In the genomic region with DNA sequence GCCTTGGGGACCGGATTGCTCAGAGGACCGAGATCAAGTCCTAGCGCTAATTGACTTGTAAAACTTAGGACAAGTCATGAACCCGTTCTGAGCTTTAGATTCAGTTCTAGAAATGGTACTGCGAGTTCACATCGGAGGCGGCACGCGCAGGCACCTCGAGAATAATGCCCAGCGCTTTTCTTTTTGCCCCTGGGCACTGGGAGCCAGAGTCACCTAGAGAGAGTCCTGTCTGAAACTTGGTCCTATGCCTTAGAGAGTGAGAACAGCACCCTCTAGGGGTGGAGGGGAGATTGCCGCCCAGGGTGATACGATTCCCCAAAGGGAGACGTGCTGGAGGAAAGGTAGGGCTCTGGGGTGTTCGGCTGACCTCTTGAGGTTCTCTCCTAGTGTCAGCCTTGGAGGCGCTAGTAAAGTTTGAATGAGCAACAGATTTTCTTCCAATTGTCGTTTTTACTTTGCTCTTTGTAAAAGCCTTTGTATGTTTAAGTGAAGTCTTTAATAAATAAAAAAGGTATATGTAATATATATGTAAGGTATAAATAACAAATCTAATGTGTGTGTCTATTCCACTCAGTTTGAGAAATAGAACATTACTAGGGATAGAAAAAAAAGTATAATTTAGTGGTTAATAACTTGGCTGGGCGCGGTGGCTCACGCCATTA, we compare ENCODE assay signal across 8 cellular contexts. TPM values are rescaled to one million over a fixed set of nuclear protein-coding genes. Genes with fewer than 3 reads are reported as not detected.
DNase-seq lines count a peak whose midpoint lies in the region; ATAC-seq and TF ChIP-seq lines count a peak whose summit lies in the region.

No MANE protein-coding gene starts in this region.

- DNase-seq in C1 segment of cervical spinal cord (lab: John Stamatoyannopoulos, UW) (peak in 12 of 14 donors; percentile 35 to 70 (median 54)), NCI-H524 treated with DMSO at 0.1 percent for 48 hours (lab: John Stamatoyannopoulos, UW) (peak; percentile 78), lower lobe of right lung (peak; percentile 89)
- DNase-seq in activated CD4-positive, alpha-beta T cell treated with anti-CD3 and anti-CD28 coated beads, Interleukin-2, amount 10 ng/mL, durations not matched to agents 7 days and 5 days = peak; percentile 92
- peak; percentile 67 to 82 (median 72) for DNase-seq in stimulated activated CD4-positive, alpha-beta T cell treated with anti-CD3 and anti-CD28 coated beads, TNF-alpha, amount 100 ng/mL, for 1 hour (ENCODE audit: low read depth in 3 of 3, low spot score in 1 of 3)

- H3K36me3 Mint-ChIP-seq in activated CD4-positive, alpha-beta T cell treated with anti-CD3 and anti-CD28 coated beads, Interleukin-2, amount 10 ng/mL, durations not matched to agents 7 days and 5 days (ENCODE audit: low read depth) = peaks cover 3% of the 10 kb centered on the region

- peak overlapping the region; percentile 97 for H3K27ac Mint-ChIP-seq in activated CD4-positive, alpha-beta T cell treated with anti-CD3 and anti-CD28 coated beads, Interleukin-2, amount 10 ng/mL, durations not matched to agents 7 days and 5 days

- H3K36me3 ChIP-seq in duodenal mucosa (ENCODE audit: control insufficient read depth in 1 of 2, insufficient read depth in 2 of 2, low read length in 2 of 2) (peaks cover 2 to 5% of the 10 kb centered on the region in 2 donors), lower lobe of right lung (peaks cover 3% of the 10 kb centered on the region)

- H3K4me3 ChIP-seq in duodenal mucosa (ENCODE audit: low read depth in 1 of 2, low read length in 2 of 2) = peak overlapping the region; percentile 99
- peak overlapping the region; percentile 92 for H3K4me3 ChIP-seq in lower lobe of right lung

- intact Hi-C loops in lower lobe of right lung (cut with DNase I) = no loop called here

- peak overlapping the region; percentile 91 for H3K4me3 Mint-ChIP-seq in activated CD4-positive, alpha-beta T cell treated with anti-CD3 and anti-CD28 coated beads, Interleukin-2, amount 10 ng/mL, durations not matched to agents 7 days and 5 days

- peak overlapping the region; percentile 62 to 97 for H3K9ac ChIP-seq in duodenal mucosa (ENCODE audit: low read depth in 1 of 2, low read length in 2 of 2)

- H3K9me3 Mint-ChIP-seq in activated CD4-positive, alpha-beta T cell treated with anti-CD3 and anti-CD28 coated beads, Interleukin-2, amount 10 ng/mL, durations not matched to agents 7 days and 5 days = no peaks in the 10 kb centered on the region

- peaks cover 4 to 14% of the 10 kb centered on the region in 2 donors for H3K4me1 ChIP-seq in duodenal mucosa (ENCODE audit: control insufficient read depth in 1 of 2, insufficient read depth in 2 of 2, low read length in 2 of 2)
- H3K4me1 ChIP-seq in lower lobe of right lung = peaks cover 17% of the 10 kb centered on the region

- no peaks in the 10 kb centered on the region for H3K9me3 ChIP-seq in duodenal mucosa (ENCODE audit: control insufficient read depth in 1 of 2, low read length in 2 of 2)
- no peaks in the 10 kb centered on the region for H3K9me3 ChIP-seq in lower lobe of right lung

- peak; percentile 94 for TF ChIP-seq CTCF in lower lobe of right lung (IDR thresholded peaks at IDR 0.05)

- no peak overlapping the region for H3K27ac ChIP-seq in duodenal mucosa (ENCODE audit: low read depth, low read length)
- peak overlapping the region; percentile 66 for H3K27ac ChIP-seq in lower lobe of right lung

- H3K27me3 ChIP-seq in duodenal mucosa (ENCODE audit: control insufficient read depth in 1 of 2, insufficient read depth in 2 of 2, low read length in 2 of 2) = no peaks in the 10 kb centered on the region
- H3K27me3 ChIP-seq in lower lobe of right lung (ENCODE audit: low read depth) = no peaks in the 10 kb centered on the region

- CTCF ChIA-PET in activated CD4-positive, alpha-beta T cell treated with anti-CD3 and anti-CD28 coated beads, Interleukin-2, amount 10 ng/mL, durations not matched to agents 7 days and 5 days (lab: Charles Lee) = interaction anchor here (0.6 to 1.3 kb wide), 15 partner anchors 8 to 977 kb away, joined by 3 to 10 read pairs (median 4); no protein-coding TSS in a partner anchor

- no peaks in the 10 kb centered on the region for H3K27me3 Mint-ChIP-seq in activated CD4-positive, alpha-beta T cell treated with anti-CD3 and anti-CD28 coated beads, Interleukin-2, amount 10 ng/mL, durations not matched to agents 7 days and 5 days

- peaks cover 13% of the 10 kb centered on the region for H3K4me1 Mint-ChIP-seq in activated CD4-positive, alpha-beta T cell treated with anti-CD3 and anti-CD28 coated beads, Interleukin-2, amount 10 ng/mL, durations not matched to agents 7 days and 5 days

- ATAC-seq in GM19372 (IDR thresholded peaks at IDR 0.05; ENCODE audit: low read depth, unreplicated experiment) (peak; percentile 57), HG03520 (IDR thresholded peaks at IDR 0.05; ENCODE audit: unreplicated experiment) (peak; percentile 63), lower lobe of right lung (peak; percentile 90 to 93)

- POLR2A ChIA-PET in activated CD4-positive, alpha-beta T cell treated with anti-CD3 and anti-CD28 coated beads, Interleukin-2, amount 10 ng/mL, durations not matched to agents 7 days and 5 days (lab: Charles Lee) = no interaction called here

RNA-seq across cellular contexts. Expression of gene EEF1AKMT4, which starts 0.8 kb away (rescaled TPM):
- 1 to 10 TPM; 4.2 to 4.7 TPM for total RNA-seq in activated CD4-positive, alpha-beta T cell treated with anti-CD3 and anti-CD28 coated beads, Interleukin-2, amount 10 ng/mL, durations not matched to agents 7 days and 5 days
- 2.6 TPM for total RNA-seq in lower lobe of right lung

RNA-seq across cellular contexts. Expression of gene ALG3, which starts 1.5 kb away (rescaled TPM):
- total RNA-seq in activated CD4-positive, alpha-beta T cell treated with anti-CD3 and anti-CD28 coated beads, Interleukin-2, amount 10 ng/mL, durations not matched to agents 7 days and 5 days = 10 to 100 TPM; 43.2 to 45.7 TPM
- total RNA-seq in lower lobe of right lung = 30.1 TPM

RNA-seq across cellular contexts. Expression of gene CAMK2N2, which starts 11.1 kb away (rescaled TPM):
- not detected for total RNA-seq in activated CD4-positive, alpha-beta T cell treated with anti-CD3 and anti-CD28 coated beads, Interleukin-2, amount 10 ng/mL, durations not matched to agents 7 days and 5 days
- total RNA-seq in lower lobe of right lung = not detected

RNA-seq across cellular contexts. Expression of gene VWA5B2, which starts 20.9 kb away (rescaled TPM):
- not detected for total RNA-seq in activated CD4-positive, alpha-beta T cell treated with anti-CD3 and anti-CD28 coated beads, Interleukin-2, amount 10 ng/mL, durations not matched to agents 7 days and 5 days
- 0.47 TPM for total RNA-seq in lower lobe of right lung

RNA-seq across cellular contexts. Expression of gene ECE2, which starts 25.5 kb away (rescaled TPM):
- total RNA-seq in activated CD4-positive, alpha-beta T cell treated with anti-CD3 and anti-CD28 coated beads, Interleukin-2, amount 10 ng/mL, durations not matched to agents 7 days and 5 days = not detected
- not detected for total RNA-seq in lower lobe of right lung
